In genomic region chr1:247740721-247741120, GRCh38 we compare ENCODE assay signal across 24 cellular contexts. TPM values are rescaled to one million over a fixed set of nuclear protein-coding genes. Genes with fewer than 3 reads are reported as not detected.
A peak's percentile ranks its signal among the peaks of the same experiment; 100 is the strongest.
DNase-seq lines count a peak whose midpoint lies in the region; ATAC-seq lines count a peak whose summit lies in the region.
"Had no signal": no experiment of that assay in that cellular context is flagged by ENCODE, and none has a peak within 500 bp of the region (broad histone marks: within the 10 kb centered on the region; RNA-seq: fewer than 3 reads in every experiment).

No MANE protein-coding gene starts in this region.

- H3K27me3 ChIP-seq in mesenchymal stem cell (ENCODE audit: control insufficient read depth in 1 of 2, insufficient read depth in 1 of 2, low read length in 2 of 2) = no peaks in the 10 kb centered on the region
- H3K27me3 ChIP-seq: BLaER1 had no signal

- H2AFZ ChIP-seq in mesenchymal stem cell (ENCODE audit: low read depth, low read length) = no peak overlapping the region

- no peak overlapping the region for H3K27ac ChIP-seq in mesenchymal stem cell (ENCODE audit: low read length, poor library complexity, severe bottlenecking)
- H3K27ac ChIP-seq: BLaER1 had no signal

- ATAC-seq in activated CD4-positive, CD25-positive, alpha-beta regulatory T cell treated with anti-CD3 and anti-CD28 coated beads, Interleukin-2, amount 50 U/mL, for 24 hours = no peak
- ATAC-seq: GM12878, Panc1, SK-N-SH treated with all-trans-retinoic acid at 6 μM for 48 hours had no signal

- H4K8ac ChIP-seq in mesenchymal stem cell (ENCODE audit: low read length) = no peak overlapping the region

- no peaks in the 10 kb centered on the region for H3K36me3 ChIP-seq in mesenchymal stem cell (ENCODE audit: control insufficient read depth in 1 of 2, insufficient read depth in 2 of 2, low read depth in 1 of 2, low read length in 2 of 2)
- H3K36me3 ChIP-seq: BLaER1, HAP-1 had no signal

- H3K14ac ChIP-seq in mesenchymal stem cell (ENCODE audit: low read length in 2 of 2) = no peak overlapping the region

- H3K4me2 ChIP-seq in mesenchymal stem cell (ENCODE audit: low read length, poor library complexity, severe bottlenecking) = no peak overlapping the region
- H3K4me2 ChIP-seq: BLaER1 had no signal

- no peak overlapping the region for H4K91ac ChIP-seq in mesenchymal stem cell (ENCODE audit: low read length)

- no peak overlapping the region for H2BK12ac ChIP-seq in mesenchymal stem cell (ENCODE audit: low read length in 2 of 2)

- H3K4ac ChIP-seq in mesenchymal stem cell (ENCODE audit: low read depth in 1 of 2, low read length in 2 of 2) = no peak overlapping the region

- no peak overlapping the region for H3K18ac ChIP-seq in mesenchymal stem cell (ENCODE audit: low read depth in 1 of 2, low read length in 2 of 2)

- H3K9me3 ChIP-seq in mesenchymal stem cell (ENCODE audit: control insufficient read depth, low read length) = peaks cover 54% of the 10 kb centered on the region
- H3K9me3 ChIP-seq: BLaER1, HAP-1 had no signal

- no peak overlapping the region for H2BK5ac ChIP-seq in mesenchymal stem cell (ENCODE audit: low read depth, low read length, poor library complexity, severe bottlenecking)

- H3K79me1 ChIP-seq in mesenchymal stem cell (replicated peaks; ENCODE audit: low read length, poor library complexity, severe bottlenecking) = no peaks in the 10 kb centered on the region

- no peak overlapping the region for H3K4me3 ChIP-seq in mesenchymal stem cell (ENCODE audit: insufficient read depth in 1 of 2, low read depth in 1 of 2, low read length in 2 of 2)
- H3K4me3 ChIP-seq: BLaER1, GM12878, HAP-1 had no signal

- no peak overlapping the region for H3K9ac ChIP-seq in mesenchymal stem cell (ENCODE audit: low read length)
- H3K9ac ChIP-seq: BLaER1 had no signal

- H3K4me1 ChIP-seq in mesenchymal stem cell (ENCODE audit: control insufficient read depth, insufficient read depth, low read depth, low read length) = peaks cover 2% of the 10 kb centered on the region
- H3K4me1 ChIP-seq: BLaER1, HAP-1 had no signal

- no peak overlapping the region for H2BK15ac ChIP-seq in mesenchymal stem cell (ENCODE audit: low read depth, poor library complexity, severe bottlenecking)

- WGBS in mesenchymal stem cell = 70% methylated on average over 2 of the region's 2 CpGs

- H2BK120ac ChIP-seq in mesenchymal stem cell (ENCODE audit: low read depth, low read length) = no peak overlapping the region

- H3K23ac ChIP-seq in mesenchymal stem cell (ENCODE audit: low read length in 2 of 2) = no peak overlapping the region

- H2AK5ac ChIP-seq in mesenchymal stem cell (ENCODE audit: low read length, severe bottlenecking) = no peak overlapping the region

- DNase-seq in ELR (ENCODE audit: low read depth) (peak; percentile 48), NCI-H226 (peak; percentile 82), amniotic epithelial cell (ENCODE audit: low read depth) (peak; percentile 1), mesenchymal stem cell (peak; percentile 3), NCI-H446 treated with DMSO at 0.1 percent for 48 hours (lab: John Stamatoyannopoulos, UW) (no peak), DMS153 treated with DMSO at 0.1 percent for 48 hours (lab: John Stamatoyannopoulos, UW; ENCODE audit: unreplicated experiment) (no peak)
- no peak for DNase-seq in stimulated activated CD4-positive, alpha-beta T cell treated with anti-CD3 and anti-CD28 coated beads, Interleukin-2, amount 100 ng/mL, for 24 hours
- DNase-seq: CD4-positive, CD25-positive, alpha-beta regulatory T cell; DMS53; GDM1; GOT3; NCI-H1092 treated with DMSO at 0.1 percent for 48 hours; NCI-H1436; NCI-H187 treated with DMSO at 0.1 percent for 48 hours; NCI-H446; NCI-H526 treated with DMSO at 0.1 percent for 48 hours; SIG-M5 had no signal

RNA-seq across cellular contexts. Expression of gene OR14K1, which starts 2.3 kb away (rescaled TPM):
- polyA plus RNA-seq in mesenchymal stem cell (2013, experiment 1 of 2) = not detected
- polyA plus RNA-seq in mesenchymal stem cell (2013, experiment 2 of 2) = not detected
- polyA plus RNA-seq: AG04450; CD4-positive, CD25-positive, alpha-beta regulatory T cell; GM12878 had no signal

RNA-seq across cellular contexts. Expression of gene OR14A2, which starts 7.2 kb away (rescaled TPM):
- not detected for polyA plus RNA-seq in mesenchymal stem cell (2013, experiment 1 of 2)
- polyA plus RNA-seq in mesenchymal stem cell (2013, experiment 2 of 2) = not detected
- polyA plus RNA-seq: AG04450; CD4-positive, CD25-positive, alpha-beta regulatory T cell; GM12878 had no signal

RNA-seq across cellular contexts. Expression of gene OR1C1, which starts 19.6 kb away (rescaled TPM):
- polyA plus RNA-seq in mesenchymal stem cell (2013, experiment 1 of 2) = not detected
- polyA plus RNA-seq in mesenchymal stem cell (2013, experiment 2 of 2) = not detected
- polyA plus RNA-seq: AG04450; CD4-positive, CD25-positive, alpha-beta regulatory T cell; GM12878 had no signal

RNA-seq across cellular contexts. Expression of gene OR6F1, which starts 24.3 kb away (rescaled TPM):
- polyA plus RNA-seq in mesenchymal stem cell (2013, experiment 1 of 2) = not detected
- not detected for polyA plus RNA-seq in mesenchymal stem cell (2013, experiment 2 of 2)
- polyA plus RNA-seq: AG04450; CD4-positive, CD25-positive, alpha-beta regulatory T cell; GM12878 had no signal

Comparison
In these comparisons a context has a peak if more than half of its experiments do, and no peak if none do; other contexts are left out.
1. DNase-seq: peak in ELR (single experiment), NCI-H226 (single experiment), amniotic epithelial cell (single experiment) and mesenchymal stem cell (single experiment); none in stimulated activated CD4-positive, alpha-beta T cell treated with anti-CD3 and anti-CD28 coated beads, Interleukin-2, amount 100 ng/mL, for 24 hours (0 of 2), NCI-H446 treated with DMSO at 0.1 percent for 48 hours (single experiment) and DMS153 treated with DMSO at 0.1 percent for 48 hours (single experiment).